ENCODE assay signal across 26 cellular contexts in genomic region chr4:138677212-138677611, GRCh38.
DNase-seq lines count a peak whose midpoint lies in the region; ATAC-seq and TF ChIP-seq lines count a peak whose summit lies in the region.
"Had no signal": no experiment of that assay in that cellular context is flagged by ENCODE, and none has a peak within 500 bp of the region (broad histone marks: within the 10 kb centered on the region; RNA-seq: fewer than 3 reads in every experiment).

No MANE protein-coding gene starts in this region.

- H3K9me3 ChIP-seq in right atrium auricular region, result no peaks in the 10 kb centered on the region
- H3K9me3 ChIP-seq: SJSA1 had no signal

- in situ Hi-C loops in Caki2 (cut with HindIII; ENCODE audit: low pct_unique_long_range_greater_than_20kb, low sequenced_read_pairs), result no loop called here

- no peak overlapping the region for H3K27ac ChIP-seq in right atrium auricular region
- H3K27ac ChIP-seq: KMS-11, PC-9, SJSA1 had no signal

- no peak for ATAC-seq in HG03196 (IDR thresholded peaks at IDR 0.05; ENCODE audit: unreplicated experiment)
- no peak for ATAC-seq in HG03108 (IDR thresholded peaks at IDR 0.05; ENCODE audit: unreplicated experiment)
- no peak for ATAC-seq in HG03378 (IDR thresholded peaks at IDR 0.05; ENCODE audit: unreplicated experiment)
- ATAC-seq: HCT116 had no signal

- no peaks in the 10 kb centered on the region for H3K27me3 ChIP-seq in right atrium auricular region
- H3K27me3 ChIP-seq: SJSA1 had no signal

- no peak for TF ChIP-seq CTCF in right atrium auricular region (IDR thresholded peaks at IDR 0.05)

- no peaks in the 10 kb centered on the region for H3K36me3 ChIP-seq in right atrium auricular region
- H3K36me3 ChIP-seq: SJSA1 had no signal

- peaks cover 0 to 5% of the 10 kb centered on the region in 2 donors for H3K4me1 ChIP-seq in right atrium auricular region

- DNase-seq in Caki2 (ENCODE audit: low read depth), result peak; percentile 41
- peak; percentile 3 for DNase-seq in SW480 (ENCODE audit: low spot score)
- DNase-seq in kidney tubule cell (ENCODE audit: low spot score), result peak; percentile 78
- peak; percentile 88 for DNase-seq in renal cortical epithelial cell (ENCODE audit: low read depth)
- DNase-seq in right atrium auricular region (ENCODE audit: low spot score), result no peak
- DNase-seq: EL; GF-D8; IMR-90; MM.1S; NCI-H1048; NCI-H1417; NCI-H1694; NCI-H2029 treated with DMSO at 0.1 percent for 48 hours; NCI-H446 treated with DMSO at 0.1 percent for 48 hours; NCI-H526; NCI-H82; NK-92 treated with Interleukin-12 subunit alpha and Interleukin-12 subunit beta, amount 100 ng/mL, for 24 hours; PC-9; Right ventricle myocardium superior; RPMI8226 had no signal

- no peak overlapping the region for H3K4me3 ChIP-seq in right atrium auricular region
- H3K4me3 ChIP-seq: PC-9, SJSA1 had no signal
